ENCODE assay signal across 11 cellular contexts in genomic region chr20:35738410-35739179, GRCh38. TPM values are rescaled to one million over a fixed set of nuclear protein-coding genes. Genes with fewer than 3 reads are reported as not detected.
A peak's percentile ranks its signal among the peaks of the same experiment; 100 is the strongest.
DNase-seq lines count a peak whose midpoint lies in the region; ATAC-seq and TF ChIP-seq lines count a peak whose summit lies in the region.
"Had no signal": no experiment of that assay in that cellular context is flagged by ENCODE, and none has a peak within 500 bp of the region (broad histone marks: within the 10 kb centered on the region; RNA-seq: fewer than 3 reads in every experiment).

No MANE protein-coding gene starts in this region.

- intact Hi-C loops in activated CD4-positive, alpha-beta memory T cell treated with anti-CD3 and anti-CD28 coated beads for 36 hours (cut with micrococcal nuclease) = no loop called here

- H3K9me3 Mint-ChIP-seq in activated T-cell treated with anti-CD3 and anti-CD28 coated beads, Interleukin-2, amount 50 U/mL, for 24 hours = no peaks in the 10 kb centered on the region
- H3K9me3 Mint-ChIP-seq in activated CD4-positive, alpha-beta memory T cell treated with anti-CD3 and anti-CD28 coated beads for 36 hours = no peaks in the 10 kb centered on the region
- no peaks in the 10 kb centered on the region for H3K9me3 Mint-ChIP-seq in stimulated activated effector memory CD8-positive, alpha-beta T cell treated with anti-CD3 and anti-CD28 coated beads, Interleukin-12 subunit alpha, Interleukin-12 subunit beta, amount 100 ng/mL, for 72 hours

- peak overlapping the region; percentile 69 for H3K4me3 Mint-ChIP-seq in activated T-cell treated with anti-CD3 and anti-CD28 coated beads, Interleukin-2, amount 50 U/mL, for 24 hours
- peak overlapping the region; percentile 48 for H3K4me3 Mint-ChIP-seq in activated CD4-positive, alpha-beta memory T cell treated with anti-CD3 and anti-CD28 coated beads for 36 hours
- H3K4me3 Mint-ChIP-seq in stimulated activated effector memory CD8-positive, alpha-beta T cell treated with anti-CD3 and anti-CD28 coated beads, Interleukin-12 subunit alpha, Interleukin-12 subunit beta, amount 100 ng/mL, for 72 hours = peak overlapping the region; percentile 85

- H3K27ac Mint-ChIP-seq in activated T-cell treated with anti-CD3 and anti-CD28 coated beads, Interleukin-2, amount 50 U/mL, for 24 hours = peak overlapping the region; percentile 90
- peak overlapping the region; percentile 69 for H3K27ac Mint-ChIP-seq in activated CD4-positive, alpha-beta memory T cell treated with anti-CD3 and anti-CD28 coated beads for 36 hours
- H3K27ac Mint-ChIP-seq in stimulated activated effector memory CD8-positive, alpha-beta T cell treated with anti-CD3 and anti-CD28 coated beads, Interleukin-12 subunit alpha, Interleukin-12 subunit beta, amount 100 ng/mL, for 72 hours = peak overlapping the region; percentile 100

- CTCF ChIA-PET in activated CD4-positive, alpha-beta memory T cell treated with anti-CD3 and anti-CD28 coated beads for 36 hours (lab: Charles Lee) = interaction anchor here (1.2 kb wide), 3 partner anchors 19 to 216 kb away, joined by 3 to 4 read pairs (median 4); partner anchors contain the start of gene SCAND1

- H3K36me3 Mint-ChIP-seq in activated T-cell treated with anti-CD3 and anti-CD28 coated beads, Interleukin-2, amount 50 U/mL, for 24 hours (ENCODE audit: low read depth) = peaks cover 92% of the 10 kb centered on the region
- H3K36me3 Mint-ChIP-seq in activated CD4-positive, alpha-beta memory T cell treated with anti-CD3 and anti-CD28 coated beads for 36 hours = peaks cover 60% of the 10 kb centered on the region
- peaks cover 97% of the 10 kb centered on the region for H3K36me3 Mint-ChIP-seq in stimulated activated effector memory CD8-positive, alpha-beta T cell treated with anti-CD3 and anti-CD28 coated beads, Interleukin-12 subunit alpha, Interleukin-12 subunit beta, amount 100 ng/mL, for 72 hours

- ATAC-seq in stimulated activated effector memory CD8-positive, alpha-beta T cell treated with anti-CD3 and anti-CD28 coated beads, Interleukin-12 subunit alpha, Interleukin-12 subunit beta, amount 100 ng/mL, for 72 hours = no peak
- no peak for ATAC-seq in HG02938 (IDR thresholded peaks at IDR 0.05; ENCODE audit: unreplicated experiment)

- H3K4me3 ChIP-seq in fibroblast of the aortic adventitia (ENCODE audit: low read depth, low read length) = peak overlapping the region; percentile 11

- TF ChIP-seq CTCF in fibroblast of the aortic adventitia (IDR thresholded peaks at IDR 0.05; ENCODE audit: insufficient read depth, low read length) = no peak

- no peaks in the 10 kb centered on the region for H3K27me3 Mint-ChIP-seq in activated T-cell treated with anti-CD3 and anti-CD28 coated beads, Interleukin-2, amount 50 U/mL, for 24 hours
- H3K27me3 Mint-ChIP-seq in activated CD4-positive, alpha-beta memory T cell treated with anti-CD3 and anti-CD28 coated beads for 36 hours = peaks cover 2% of the 10 kb centered on the region

- peaks cover 59% of the 10 kb centered on the region for H3K4me1 Mint-ChIP-seq in activated T-cell treated with anti-CD3 and anti-CD28 coated beads, Interleukin-2, amount 50 U/mL, for 24 hours (ENCODE audit: low read depth)
- H3K4me1 Mint-ChIP-seq in activated CD4-positive, alpha-beta memory T cell treated with anti-CD3 and anti-CD28 coated beads for 36 hours (ENCODE audit: low read depth) = peaks cover 53% of the 10 kb centered on the region
- H3K4me1 Mint-ChIP-seq in stimulated activated effector memory CD8-positive, alpha-beta T cell treated with anti-CD3 and anti-CD28 coated beads, Interleukin-12 subunit alpha, Interleukin-12 subunit beta, amount 100 ng/mL, for 72 hours = peaks cover 73% of the 10 kb centered on the region

- POLR2A ChIA-PET in activated CD4-positive, alpha-beta memory T cell treated with anti-CD3 and anti-CD28 coated beads for 36 hours (lab: Charles Lee) = interaction anchor here (0.6 to 6.6 kb wide), 7 partner anchors 8 to 78 kb away, joined by 3 to 44 read pairs (median 4); partner anchors contain the start of genes NFS1 and ROMO1

- DNase-seq in activated T-cell treated with anti-CD3 and anti-CD28 coated beads, Interleukin-2, amount 50 U/mL, for 24 hours = no peak
- DNase-seq in activated T-cell treated with anti-CD3 and anti-CD28 coated beads for 4 hours = no peak
- DNase-seq in activated CD4-positive, alpha-beta memory T cell treated with anti-CD3 and anti-CD28 coated beads for 36 hours = no peak
- DNase-seq in fibroblast of the aortic adventitia (ENCODE audit: low read depth) = no peak
- no peak for DNase-seq in stimulated activated effector memory CD8-positive, alpha-beta T cell treated with anti-CD3 and anti-CD28 coated beads, Interleukin-12 subunit alpha, Interleukin-12 subunit beta, amount 100 ng/mL, for 72 hours (ENCODE audit: low spot score in 2 of 2)
- DNase-seq in COR-L47 (lab: John Stamatoyannopoulos, UW) = no peak
- no peak for DNase-seq in T-helper 9 cell
- DNase-seq: amygdala; NCI-H526 treated with DMSO at 0.1 percent for 48 hours; stimulated activated CD4-positive, alpha-beta T cell treated with anti-CD3 and anti-CD28 coated beads, Interleukin-4, amount 100 ng/mL, for 4 hours had no signal

RNA-seq across cellular contexts. Expression of gene RBM39, which starts 3.5 kb away (rescaled TPM):
- 100 to 1,000 TPM; 243 to 259 TPM for total RNA-seq in activated CD4-positive, alpha-beta memory T cell treated with anti-CD3 and anti-CD28 coated beads for 36 hours
- total RNA-seq in fibroblast of the aortic adventitia (ENCODE audit: low replicate concordance) = 236 and 510 TPM in 2 replicates

RNA-seq across cellular contexts. Expression of gene PHF20, which starts 33.2 kb away (rescaled TPM):
- 10 to 100 TPM; 49.1 to 50.5 TPM for total RNA-seq in activated CD4-positive, alpha-beta memory T cell treated with anti-CD3 and anti-CD28 coated beads for 36 hours
- 28.5 and 30.9 TPM in 2 replicates for total RNA-seq in fibroblast of the aortic adventitia (ENCODE audit: low replicate concordance)

RNA-seq across cellular contexts. Expression of gene ROMO1, which starts 39.4 kb away (rescaled TPM):
- total RNA-seq in activated CD4-positive, alpha-beta memory T cell treated with anti-CD3 and anti-CD28 coated beads for 36 hours = 100 to 1,000 TPM; 141 to 142 TPM
- total RNA-seq in fibroblast of the aortic adventitia (ENCODE audit: low replicate concordance) = 164 and 214 TPM in 2 replicates

RNA-seq across cellular contexts. Expression of gene NFS1, which starts 39.4 kb away (rescaled TPM):
- 10 to 100 TPM; 36.9 to 40.8 TPM for total RNA-seq in activated CD4-positive, alpha-beta memory T cell treated with anti-CD3 and anti-CD28 coated beads for 36 hours
- 5.3 and 19.9 TPM in 2 replicates for total RNA-seq in fibroblast of the aortic adventitia (ENCODE audit: low replicate concordance)
